ENCODE assay signal across 8 cellular contexts in genomic region chr7:140923358-140924006, GRCh38. TPM values are rescaled to one million over a fixed set of nuclear protein-coding genes. Genes with fewer than 3 reads are reported as not detected.
DNase-seq lines count a peak whose midpoint lies in the region; ATAC-seq and TF ChIP-seq lines count a peak whose summit lies in the region.

No MANE protein-coding gene starts in this region.

- no peak overlapping the region for H3K4me3 Mint-ChIP-seq in MCF 10A (ENCODE audit: unreplicated experiment)
- no peak overlapping the region for H3K4me3 Mint-ChIP-seq in activated CD8-positive, alpha-beta memory T cell treated with anti-CD3 and anti-CD28 coated beads, Interleukin-2, amount 10 ng/mL, durations not matched to agents 7 days and 5 days

- H3K27ac Mint-ChIP-seq in MCF 10A (ENCODE audit: low read depth, unreplicated experiment), result no peak overlapping the region
- no peak overlapping the region for H3K27ac Mint-ChIP-seq in activated CD8-positive, alpha-beta memory T cell treated with anti-CD3 and anti-CD28 coated beads, Interleukin-2, amount 10 ng/mL, durations not matched to agents 7 days and 5 days

- H3K27ac ChIP-seq in thymus (ENCODE audit: low read depth), result peak overlapping the region; percentile 92

- DNase-seq in AG20443 (ENCODE audit: low spot score) (peak; percentile 15), MCF 10A (ENCODE audit: unreplicated experiment) (peak; percentile 23), left colon (no peak), NCI-H2029 treated with DMSO at 0.1 percent for 48 hours (lab: John Stamatoyannopoulos, UW) (no peak)
- DNase-seq in Jurkat, Clone E6-1 (ENCODE audit: low read depth, low spot score), result no peak
- DNase-seq in activated CD8-positive, alpha-beta memory T cell treated with anti-CD3 and anti-CD28 coated beads, Interleukin-2, amount 10 ng/mL, durations not matched to agents 7 days and 5 days, result no peak

- intact Hi-C loops in MCF 10A (cut with micrococcal nuclease) (loop anchor here (1.0 to 2.0 kb wide), 2 partner anchors 89 to 112 kb away; no protein-coding TSS in a partner anchor), left colon (cut with DNase I, micrococcal nuclease) (no loop called here)

- 15% methylated on average over 11 of the region's 11 CpGs for WGBS in thymus

- peak overlapping the region; percentile 85 for H3K4me3 ChIP-seq in Jurkat, Clone E6-1 (ENCODE audit: low read length)
- peak overlapping the region; percentile 99 for H3K4me3 ChIP-seq in thymus (ENCODE audit: low read length)

- no peaks in the 10 kb centered on the region for H3K9me3 Mint-ChIP-seq in MCF 10A (ENCODE audit: unreplicated experiment)
- H3K9me3 Mint-ChIP-seq in activated CD8-positive, alpha-beta memory T cell treated with anti-CD3 and anti-CD28 coated beads, Interleukin-2, amount 10 ng/mL, durations not matched to agents 7 days and 5 days (ENCODE audit: low read depth), result no peaks in the 10 kb centered on the region

- H3K27me3 Mint-ChIP-seq in MCF 10A (ENCODE audit: insufficient read depth, unreplicated experiment), result no peaks in the 10 kb centered on the region
- H3K27me3 Mint-ChIP-seq in activated CD8-positive, alpha-beta memory T cell treated with anti-CD3 and anti-CD28 coated beads, Interleukin-2, amount 10 ng/mL, durations not matched to agents 7 days and 5 days, result no peaks in the 10 kb centered on the region

- POLR2A ChIA-PET in MCF 10A (lab: Yijun Ruan, JAX), result interaction anchor here (0.6 to 3.4 kb wide), 10 partner anchors 10 to 748 kb away, joined by 3 to 31 read pairs (median 4); partner anchors contain the start of genes MRPS33 and SLC37A3

- H3K9me3 ChIP-seq in thymus (ENCODE audit: control insufficient read depth), result no peaks in the 10 kb centered on the region

- no peaks in the 10 kb centered on the region for H3K36me3 ChIP-seq in thymus (ENCODE audit: control insufficient read depth, insufficient read depth)

- peaks cover 5% of the 10 kb centered on the region for H3K36me3 Mint-ChIP-seq in MCF 10A (ENCODE audit: insufficient read depth, unreplicated experiment)
- H3K36me3 Mint-ChIP-seq in activated CD8-positive, alpha-beta memory T cell treated with anti-CD3 and anti-CD28 coated beads, Interleukin-2, amount 10 ng/mL, durations not matched to agents 7 days and 5 days, result peaks cover 2% of the 10 kb centered on the region

- H3K27me3 ChIP-seq in thymus (ENCODE audit: control insufficient read depth, insufficient read depth), result no peaks in the 10 kb centered on the region

- peak; percentile 16 for ATAC-seq in GM19395 (IDR thresholded peaks at IDR 0.05; ENCODE audit: unreplicated experiment)
- ATAC-seq in left colon, result peak; percentile 7
- no peak for ATAC-seq in activated CD8-positive, alpha-beta memory T cell treated with anti-CD3 and anti-CD28 coated beads, Interleukin-2, amount 10 ng/mL, durations not matched to agents 7 days and 5 days

- no peak for TF ChIP-seq CTCF in MCF 10A (IDR thresholded peaks at IDR 0.05; ENCODE audit: unreplicated experiment)

- H3K4me1 Mint-ChIP-seq in MCF 10A (ENCODE audit: insufficient read depth, unreplicated experiment), result peaks cover 12% of the 10 kb centered on the region
- H3K4me1 Mint-ChIP-seq in activated CD8-positive, alpha-beta memory T cell treated with anti-CD3 and anti-CD28 coated beads, Interleukin-2, amount 10 ng/mL, durations not matched to agents 7 days and 5 days, result peaks cover 11% of the 10 kb centered on the region

- CTCF ChIA-PET in MCF 10A (lab: Yijun Ruan, JAX), result interaction anchor here (0.6 to 1.9 kb wide), 9 partner anchors 14 to 174 kb away, joined by 3 to 6 read pairs (median 3); partner anchors contain the start of gene MRPS33
- CTCF ChIA-PET in activated CD8-positive, alpha-beta memory T cell treated with anti-CD3 and anti-CD28 coated beads, Interleukin-2, amount 10 ng/mL, durations not matched to agents 7 days and 5 days (lab: Charles Lee), result interaction anchor here (1.1 to 3.9 kb wide), 4 partner anchors 82 to 248 kb away, joined by 3 to 23 read pairs (median 4); partner anchors contain the start of genes MRPS33 and NDUFB2

- H3K4me1 ChIP-seq in thymus (ENCODE audit: control insufficient read depth, insufficient read depth, low read length), result peaks cover 5% of the 10 kb centered on the region

- BruUV-seq in MCF 10A (replicated peaks; lab: Mats Ljungman, UMichigan), result no TSS peak

RNA-seq across cellular contexts. Expression of gene BRAF, which starts 1.2 kb away (rescaled TPM):
- polyA plus RNA-seq in Jurkat, Clone E6-1 (2012; ENCODE audit: insufficient read depth, insufficient read length), result 14.3 TPM
- total RNA-seq in MCF 10A (2022) (32.2 and 33.7 TPM in 2 replicates), left colon (10 to 100 TPM; 26.5 to 26.7 TPM)
- polyA plus RNA-seq in thymus, result 11.0 TPM
- 10 to 100 TPM; 25.1 to 33.3 TPM for total RNA-seq in activated CD8-positive, alpha-beta memory T cell treated with anti-CD3 and anti-CD28 coated beads, Interleukin-2, amount 10 ng/mL, durations not matched to agents 7 days and 5 days

Comparison
In these comparisons a context has a peak if more than half of its experiments do, and no peak if none do; other contexts are left out.
1. DNase-seq: peak in AG20443 (single experiment) and MCF 10A (single experiment); none in Jurkat, Clone E6-1 (single experiment), left colon (0 of 2), activated CD8-positive, alpha-beta memory T cell treated with anti-CD3 and anti-CD28 coated beads, Interleukin-2, amount 10 ng/mL, durations not matched to agents 7 days and 5 days (single experiment) and NCI-H2029 treated with DMSO at 0.1 percent for 48 hours (single experiment).